ENCODE assay signal across 8 cellular contexts in genomic region chr15:30991301-30992072, GRCh38. TPM values are rescaled to one million over a fixed set of nuclear protein-coding genes. Genes with fewer than 3 reads are reported as not detected.
DNase-seq lines count a peak whose midpoint lies in the region; ATAC-seq and TF ChIP-seq lines count a peak whose summit lies in the region.

MTMR10 (minus strand) TSS chr15:30991628; CDS start chr15:30991506, 122 bp downstream.

- H3K9me3 ChIP-seq in GM23248 (ENCODE audit: low read depth) (no peaks in the 10 kb centered on the region), Karpas-422 (ENCODE audit: low read length) (no peaks in the 10 kb centered on the region), T-helper 17 cell (ENCODE audit: control insufficient read depth, low read length, poor library complexity, severe bottlenecking) (no peaks in the 10 kb centered on the region), right cardiac atrium (ENCODE audit: control insufficient read depth, low read length) (no peaks in the 10 kb centered on the region), vagina (no peaks in the 10 kb centered on the region)

- intact Hi-C loops in right cardiac atrium (cut with DNase I) (no loop called here), vagina (cut with DNase I) (no loop called here)

- H3K4me3 ChIP-seq in GM23248 (peak within 1 kb of the TSS; percentile 94), Karpas-422 (ENCODE audit: low read length) (peak within 1 kb of the TSS; percentile 84), right cardiac atrium (ENCODE audit: low read length) (peak within 1 kb of the TSS; percentile 97), vagina (peak within 1 kb of the TSS; percentile 91 to 99)

- peaks cover 18% of the 10 kb centered on the region for H3K4me1 Mint-ChIP-seq in T-helper 17 cell

- H3K36me3 ChIP-seq in GM23248 (ENCODE audit: low read depth) (no peaks in the 10 kb centered on the region), Karpas-422 (ENCODE audit: insufficient read depth, low read length) (no peaks in the 10 kb centered on the region), vagina (peaks cover 0 to 4% of the 10 kb centered on the region in 2 donors)

- 0 out of 2 replicates have a peak, but pooled peaks cover 9% of the 10 kb centered on the region for H3F3A ChIP-seq in GM23248 (ENCODE audit: insufficient read depth)

- no peaks in the 10 kb centered on the region for H3K9me2 ChIP-seq in GM23248 (ENCODE audit: insufficient read depth)
- H3K9me2 ChIP-seq in Karpas-422 (replicated peaks; ENCODE audit: insufficient read depth, low read length), result no peaks in the 10 kb centered on the region

- no peaks in the 10 kb centered on the region for H4K20me1 ChIP-seq in GM23248 (ENCODE audit: insufficient read depth)
- no peaks in the 10 kb centered on the region for H4K20me1 ChIP-seq in Karpas-422 (ENCODE audit: insufficient read depth, low read depth, low read length)

- ATAC-seq in T-helper 17 cell (peak; percentile 93), right cardiac atrium (peak; percentile 98 to 99)

- TF ChIP-seq CTCF in vagina (IDR thresholded peaks at IDR 0.05), result no peak

- no peaks in the 10 kb centered on the region for H3K27me3 Mint-ChIP-seq in T-helper 17 cell

- H3K79me2 ChIP-seq in GM23248 (ENCODE audit: insufficient read depth) (peaks cover 39% of the 10 kb centered on the region), Karpas-422 (ENCODE audit: low read length) (peaks cover 28% of the 10 kb centered on the region)

- H3K27me3 ChIP-seq in GM23248 (replicated peaks; ENCODE audit: insufficient read depth) (no peaks in the 10 kb centered on the region), Karpas-422 (ENCODE audit: low read length) (no peaks in the 10 kb centered on the region), right cardiac atrium (ENCODE audit: control insufficient read depth, insufficient read depth) (no peaks in the 10 kb centered on the region), vagina (no peaks in the 10 kb centered on the region)

- H3K36me3 Mint-ChIP-seq in T-helper 17 cell (ENCODE audit: low read depth), result peaks cover 3% of the 10 kb centered on the region

- peak within 1 kb of the TSS; percentile 91 for H3K27ac Mint-ChIP-seq in T-helper 17 cell

- H3K4me2 ChIP-seq in GM23248 (ENCODE audit: unreplicated experiment) (peak within 1 kb of the TSS; percentile 92), Karpas-422 (ENCODE audit: low read depth, low read length, poor library complexity, severe bottlenecking) (peak within 1 kb of the TSS; percentile 90)

- 1 to 2% methylated on average over 51 to 60 of the region's 100 CpGs for WGBS in GM23248 (ENCODE audit: low coverage in 1 of 2, low lambda C conversion rate in 2 of 2, missing lambda C conversion rate in 2 of 2), 2 experiments
- under 1% methylated on average over 100 of the region's 100 CpGs for WGBS in right cardiac atrium

- peak within 1 kb of the TSS; percentile 88 for H3K9ac ChIP-seq in GM23248
- H3K9ac ChIP-seq in Karpas-422 (ENCODE audit: low read length), result peak within 1 kb of the TSS; percentile 85

- in situ Hi-C loops in GM23248 (cut with MboI), result no loop called here

- H3K4me1 ChIP-seq in GM23248 (ENCODE audit: insufficient read depth), result peaks cover 9% of the 10 kb centered on the region
- peaks cover 15% of the 10 kb centered on the region for H3K4me1 ChIP-seq in Karpas-422 (ENCODE audit: low read length)
- peaks cover 7% of the 10 kb centered on the region for H3K4me1 ChIP-seq in right cardiac atrium (ENCODE audit: control insufficient read depth, insufficient read depth, low read length)
- peaks cover 41% of the 10 kb centered on the region for H3K4me1 ChIP-seq in vagina

- H3K27ac ChIP-seq in GM23248 (peak within 1 kb of the TSS; percentile 67), Karpas-422 (ENCODE audit: low read length) (peak within 1 kb of the TSS; percentile 46), right cardiac atrium (ENCODE audit: low read length) (peak within 1 kb of the TSS; percentile 85), vagina (peak within 1 kb of the TSS; percentile 96)

- TF ChIP-seq POLR2A in vagina (IDR thresholded peaks at IDR 0.05), result peak in 1 of 2 donors; percentile 76

- H3K4me3 Mint-ChIP-seq in T-helper 17 cell, result peak within 1 kb of the TSS; percentile 97

- DNase-seq in GM03348 (ENCODE audit: low spot score) (peak; percentile 98), GM23248 (peak; percentile 91), Karpas-422 (peak; percentile 89), T-helper 17 cell (peak; percentile 63 to 72 (median 67)), anterior cingulate cortex (lab: John Stamatoyannopoulos, UW) (peak in 51 of 58 donors; percentile 27 to 87 (median 70)), right cardiac atrium (peak; percentile 62 to 92 (median 89)), renal cortical epithelial cell (ENCODE audit: low read depth) (peak; percentile 23), vagina (ENCODE audit: extremely low spot score in 2 of 2) (no peak)

- H2AFZ ChIP-seq in GM23248, result peak within 1 kb of the TSS; percentile 86
- H2AFZ ChIP-seq in Karpas-422 (ENCODE audit: low read length), result peak within 1 kb of the TSS; percentile 92

RNA-seq across cellular contexts. Expression of gene MTMR10, which starts in this region (rescaled TPM):
- total RNA-seq in GM23248 (2014; rRNA removed; shearing (Covaris generic)), result 8.1 and 13.3 TPM in 2 replicates
- 6.3 and 7.2 TPM in 2 replicates for polyA plus RNA-seq in GM23248 (2016; fragmentation: Nextera tagmentation; extraction: Ambion mirVana)
- 13.1 and 25.5 TPM in 2 replicates for total RNA-seq in Karpas-422 (2014; rRNA removed; shearing (Covaris generic); ENCODE audit: low replicate concordance)
- 10 to 100 TPM; 33.3 to 38.6 TPM for total RNA-seq in T-helper 17 cell
- total RNA-seq in right cardiac atrium, result 10 to 100 TPM; 14.8 to 29.5 (median 28.3) TPM
- polyA plus RNA-seq in right cardiac atrium, result 12.7 TPM
- total RNA-seq in renal cortical epithelial cell, result 30.0 and 96.4 TPM in 2 replicates
- 29.2 TPM for total RNA-seq in vagina

Comparison
In these comparisons a context has a peak if more than half of its experiments do, and no peak if none do; other contexts are left out.
1. DNase-seq: peak in GM03348 (single experiment), GM23248 (single experiment), Karpas-422 (single experiment), T-helper 17 cell (3 of 3), anterior cingulate cortex (51 of 58), right cardiac atrium (3 of 3) and renal cortical epithelial cell (single experiment); none in vagina (0 of 2).
2. H3K27ac ChIP-seq: peak in every context shown above with its lines; median percentile 96 in vagina; 85 in right cardiac atrium; 67 in GM23248; 46 in Karpas-422.
3. Peak in every context shown above with its lines, with median percentiles within 50 percentile points of each other: H3K4me3 ChIP-seq.